ENCODE assay signal across 12 cellular contexts in genomic region chr13:23618341-23618740, GRCh38. TPM values are rescaled to one million over a fixed set of nuclear protein-coding genes. Genes with fewer than 3 reads are reported as not detected.
DNase-seq lines count a peak whose midpoint lies in the region; ATAC-seq, FAIRE-seq and TF ChIP-seq lines count a peak whose summit lies in the region.
"Had no signal": no experiment of that assay in that cellular context is flagged by ENCODE, and none has a peak within 500 bp of the region (broad histone marks: within the 10 kb centered on the region; RNA-seq: fewer than 3 reads in every experiment).

No MANE protein-coding gene starts in this region.

- H3K4me3 ChIP-seq in astrocyte (ENCODE audit: insufficient read depth, low read depth, low read length), result peak overlapping the region; percentile 4

- H3K9me3 Mint-ChIP-seq in astrocyte (ENCODE audit: unreplicated experiment), result peaks cover 2% of the 10 kb centered on the region
- no peaks in the 10 kb centered on the region for H3K9me3 Mint-ChIP-seq in T-cell

- CTCF ChIA-PET in T-cell (lab: Charles Lee), result no interaction called here

- FAIRE-seq in astrocyte (lab: Jason Lieb, UNC), result peak; percentile 93

- peak overlapping the region; percentile 68 for H3K4me2 ChIP-seq in astrocyte (ENCODE audit: low read length)

- peaks cover 52% of the 10 kb centered on the region for H3K4me1 ChIP-seq in astrocyte (ENCODE audit: insufficient read depth, low read length)

- peaks cover 5% of the 10 kb centered on the region for H3K36me3 Mint-ChIP-seq in astrocyte (ENCODE audit: low read depth, unreplicated experiment)
- peaks cover 3% of the 10 kb centered on the region for H3K36me3 Mint-ChIP-seq in T-helper 17 cell (ENCODE audit: low read depth)
- H3K36me3 Mint-ChIP-seq in T-cell, result no peaks in the 10 kb centered on the region

- H3K79me2 ChIP-seq in astrocyte (ENCODE audit: insufficient read depth, low read length), result peaks cover 8% of the 10 kb centered on the region

- peak overlapping the region; percentile 100 for H3K27ac Mint-ChIP-seq in astrocyte (ENCODE audit: unreplicated experiment)
- no peak overlapping the region for H3K27ac Mint-ChIP-seq in T-helper 17 cell
- no peak overlapping the region for H3K27ac Mint-ChIP-seq in T-cell
- H3K27ac Mint-ChIP-seq: B cell had no signal

- H3K9ac ChIP-seq in astrocyte (ENCODE audit: low read length), result peak overlapping the region; percentile 75

- ATAC-seq in left ventricle myocardium superior (peak; percentile 59), GM21423 (IDR thresholded peaks at IDR 0.05; ENCODE audit: unreplicated experiment) (no peak), T-helper 17 cell (no peak), T-cell (replicated peaks in 1 of 4) (no peak)

- no peaks in the 10 kb centered on the region for H4K20me1 ChIP-seq in astrocyte (ENCODE audit: insufficient read depth, low read length)

- no peak for TF ChIP-seq CTCF in astrocyte (IDR thresholded peaks at IDR 0.05; ENCODE audit: insufficient read depth, low read depth, low read length)

- H3K9me3 ChIP-seq in astrocyte (ENCODE audit: insufficient read depth, low read depth, low read length), result no peaks in the 10 kb centered on the region
- H3K9me3 ChIP-seq in T-helper 17 cell (ENCODE audit: control insufficient read depth, low read length, poor library complexity, severe bottlenecking), result no peaks in the 10 kb centered on the region

- H3K27me3 Mint-ChIP-seq in astrocyte (ENCODE audit: low read depth, unreplicated experiment) (no peaks in the 10 kb centered on the region), T-helper 17 cell (peaks cover 33% of the 10 kb centered on the region), T-cell (peaks cover 13% of the 10 kb centered on the region in 2 donors)

- H3K36me3 ChIP-seq in astrocyte (ENCODE audit: insufficient read depth, low read length), result peaks cover 5% of the 10 kb centered on the region

- POLR2A ChIA-PET in T-cell (lab: Charles Lee), result interaction anchor here in 1 of 2 donors (0.6 kb wide), 1 partner anchor 44 kb away, joined by 5 read pairs; no protein-coding TSS in a partner anchor

- H3K27me3 ChIP-seq in astrocyte (ENCODE audit: insufficient read depth, low read length), result no peaks in the 10 kb centered on the region

- H3K27ac ChIP-seq in astrocyte (ENCODE audit: low read depth, low read length), result peak overlapping the region; percentile 98

- H3K4me3 Mint-ChIP-seq in astrocyte (ENCODE audit: unreplicated experiment) (peak overlapping the region; percentile 51), T-helper 17 cell (no peak overlapping the region), T-cell (no peak overlapping the region)
- H3K4me3 Mint-ChIP-seq: B cell had no signal

- H3K4me1 Mint-ChIP-seq in astrocyte (ENCODE audit: low read depth, unreplicated experiment), result peaks cover 57% of the 10 kb centered on the region
- peaks cover 11% of the 10 kb centered on the region for H3K4me1 Mint-ChIP-seq in T-helper 17 cell
- peaks cover 4% of the 10 kb centered on the region in 3 donors for H3K4me1 Mint-ChIP-seq in T-cell
- H3K4me1 Mint-ChIP-seq: B cell had no signal

- DNase-seq in A172 (ENCODE audit: low spot score) (peak; percentile 87), HCEC 1CT (peak; percentile 90), astrocyte (ENCODE audit: low read depth) (peak; percentile 99), left ventricle myocardium superior (no peak), putamen (ENCODE audit: low spot score) (no peak), T-helper 17 cell (no peak), T-cell (no peak)
- DNase-seq: anterior cingulate cortex, hypothalamus, NCI-H2081 had no signal

- intact Hi-C loops in left ventricle myocardium superior (cut with micrococcal nuclease), result no loop called here

- H2AFZ ChIP-seq in astrocyte (ENCODE audit: low read depth, low read length), result no peak overlapping the region

RNA-seq across cellular contexts. Expression of gene TNFRSF19, which starts 48.1 kb away (rescaled TPM):
- total RNA-seq in A172 (2014; rRNA removed; shearing (Covaris generic)), result 6.0 and 6.5 TPM in 2 replicates
- total RNA-seq in astrocyte, result 25.9 and 27.8 TPM in 2 replicates
- total RNA-seq in left ventricle myocardium superior, result 41.6 TPM
- total RNA-seq in T-helper 17 cell, result under 1 TPM; 0.16 to 0.17 TPM
- total RNA-seq in T-cell, result under 1 TPM in 4 of 5 donors, not detected in 1; 0.19 to 0.35 (median 0.24) TPM
- total RNA-seq: B cell had no signal

Comparison
In these comparisons a context has a peak if more than half of its experiments do, and no peak if none do; other contexts are left out.
1. DNase-seq: peak in A172 (single experiment), HCEC 1CT (single experiment) and astrocyte (single experiment); none in left ventricle myocardium superior (single experiment), putamen (single experiment), T-helper 17 cell (0 of 3) and T-cell (0 of 34).